In genomic region chr2:57497489-57498096, GRCh38 we compare ENCODE assay signal across 8 cellular contexts.
DNase-seq lines count a peak whose midpoint lies in the region; ATAC-seq and TF ChIP-seq lines count a peak whose summit lies in the region.

No MANE protein-coding gene starts in this region.

- no peaks in the 10 kb centered on the region; the same call in 2 of the 3 replicates for H3K9me3 Mint-ChIP-seq in GM23338
- H3K9me3 Mint-ChIP-seq in MCF 10A (ENCODE audit: unreplicated experiment) = peaks cover 8% of the 10 kb centered on the region

- no peak overlapping the region for H3K9ac ChIP-seq in KMS-11

- H3K4me1 Mint-ChIP-seq in GM23338 (peaks cover 4% of the 10 kb centered on the region; the same call in 2 of the 3 replicates), MCF 10A (ENCODE audit: insufficient read depth, unreplicated experiment) (no peaks in the 10 kb centered on the region)

- CTCF ChIA-PET in OCI-LY7 (lab: Charles Lee; ENCODE audit: unreplicated experiment) = no interaction called here
- CTCF ChIA-PET in MCF 10A (lab: Yijun Ruan, JAX) = interaction anchor here (0.6 to 3.9 kb wide), 47 partner anchors 8 to 1824 kb away, joined by 3 to 18 read pairs (median 4); partner anchors contain the start of gene CCDC85A

- H3K4me3 Mint-ChIP-seq in GM23338 (no peak overlapping the region), MCF 10A (ENCODE audit: unreplicated experiment) (no peak overlapping the region)

- H3K9me2 ChIP-seq in GM23338 (ENCODE audit: insufficient read depth) (no peaks in the 10 kb centered on the region), OCI-LY7 (ENCODE audit: insufficient read depth, low read length) (no peaks in the 10 kb centered on the region)

- H3K4me2 ChIP-seq in GM23338 (no peak overlapping the region), KMS-11 (no peak overlapping the region), OCI-LY7 (ENCODE audit: low read length) (no peak overlapping the region)

- H3K27me3 Mint-ChIP-seq in GM23338 (ENCODE audit: insufficient read depth, low read depth, poor library complexity) (no peaks in the 10 kb centered on the region), MCF 10A (ENCODE audit: insufficient read depth, unreplicated experiment) (no peaks in the 10 kb centered on the region)

- H3K36me3 ChIP-seq in GM23338 (ENCODE audit: insufficient read depth) = no peaks in the 10 kb centered on the region
- no peaks in the 10 kb centered on the region for H3K36me3 ChIP-seq in KMS-11 (ENCODE audit: insufficient read depth)
- H3K36me3 ChIP-seq in OCI-LY7 (ENCODE audit: insufficient read depth, low read length) = no peaks in the 10 kb centered on the region
- no peaks in the 10 kb centered on the region for H3K36me3 ChIP-seq in kidney epithelial cell (ENCODE audit: control insufficient read depth, insufficient read depth, low read length)

- H3K4me3 ChIP-seq in GM23338 (no peak overlapping the region), KMS-11 (IDR thresholded peaks at IDR 0.05; ENCODE audit: insufficient read depth, low read depth, low read length) (no peak overlapping the region), OCI-LY7 (ENCODE audit: low read depth, low read length, poor library complexity, severe bottlenecking) (no peak overlapping the region), kidney epithelial cell (ENCODE audit: low read depth, low read length) (no peak overlapping the region)

- H3K79me2 ChIP-seq in GM23338 (replicated peaks; ENCODE audit: insufficient read depth) (no peaks in the 10 kb centered on the region), KMS-11 (ENCODE audit: insufficient read depth, low read depth) (no peaks in the 10 kb centered on the region), OCI-LY7 (ENCODE audit: insufficient read depth, low read depth, low read length) (no peaks in the 10 kb centered on the region)

- POLR2A ChIA-PET in OCI-LY7 (lab: Charles Lee) (no interaction called here), MCF 10A (lab: Yijun Ruan, JAX) (interaction anchor here (0.6 to 1.3 kb wide), 2 partner anchors 120 to 215 kb away, joined by 3 read pairs; no protein-coding TSS in a partner anchor)

- no peaks in the 10 kb centered on the region for H3K9me3 ChIP-seq in OCI-LY7 (ENCODE audit: low read length)

- DNase-seq in NCI-H1436 (lab: John Stamatoyannopoulos, UW) = peak; percentile 54
- no peak for DNase-seq in NCI-H1436 treated with DMSO at 0.1 percent for 48 hours (lab: John Stamatoyannopoulos, UW)
- DNase-seq in GM23338 (ENCODE audit: low spot score) = peak; percentile 82
- DNase-seq in OCI-LY7 (ENCODE audit: low spot score) = peak; percentile 45
- DNase-seq in MCF 10A (ENCODE audit: unreplicated experiment) = peak; percentile 68
- DNase-seq in kidney epithelial cell (ENCODE audit: low read depth) = no peak
- peak; percentile 47 for DNase-seq in stimulated activated CD8-positive, alpha-beta memory T cell treated with anti-CD3 and anti-CD28 coated beads, Interleukin-4, amount 100 ng/mL, for 48 hours

- H3K27me3 ChIP-seq in GM23338 (ENCODE audit: insufficient read depth) (no peaks in the 10 kb centered on the region), KMS-11 (ENCODE audit: insufficient read depth, low read depth) (no peaks in the 10 kb centered on the region), kidney epithelial cell (ENCODE audit: control insufficient read depth, insufficient read depth, low read length) (no peaks in the 10 kb centered on the region)

- ATAC-seq in GM23338 = peak; percentile 70

- intact Hi-C loops in OCI-LY7 (cut with micrococcal nuclease; ENCODE audit: unreplicated experiment) (no loop called here), MCF 10A (cut with micrococcal nuclease) (loop anchor here (1.0 to 10.0 kb wide), 6 partner anchors 120 to 1314 kb away; partner anchors contain the start of gene CCDC85A)

- H4K20me1 ChIP-seq in GM23338 (replicated peaks; ENCODE audit: insufficient read depth) (no peaks in the 10 kb centered on the region), KMS-11 (ENCODE audit: insufficient read depth) (no peaks in the 10 kb centered on the region), OCI-LY7 (ENCODE audit: insufficient read depth, low read length) (no peaks in the 10 kb centered on the region)

- H3K4me1 ChIP-seq in GM23338 (ENCODE audit: insufficient read depth) = peaks cover 7% of the 10 kb centered on the region; the same call in 1 of the 2 replicates
- H3K4me1 ChIP-seq in KMS-11 (ENCODE audit: low read depth, poor library complexity, severe bottlenecking) = no peaks in the 10 kb centered on the region
- H3K4me1 ChIP-seq in OCI-LY7 (ENCODE audit: insufficient read depth, low read length, poor library complexity, severe bottlenecking) = no peaks in the 10 kb centered on the region

- 0 out of 3 replicates have a peak, but pooled peaks cover 3% of the 10 kb centered on the region for H3K36me3 Mint-ChIP-seq in GM23338 (ENCODE audit: low read depth)
- no peaks in the 10 kb centered on the region for H3K36me3 Mint-ChIP-seq in MCF 10A (ENCODE audit: insufficient read depth, unreplicated experiment)

- no peaks in the 10 kb centered on the region for H3F3A ChIP-seq in GM23338 (replicated peaks; ENCODE audit: low read depth)

- H3K27ac Mint-ChIP-seq in GM23338 (no peak overlapping the region), MCF 10A (ENCODE audit: low read depth, unreplicated experiment) (no peak overlapping the region)

- H3K27ac ChIP-seq in GM23338 (ENCODE audit: low read depth) (no peak overlapping the region), KMS-11 (no peak overlapping the region), OCI-LY7 (ENCODE audit: low read depth, low read length, poor library complexity, severe bottlenecking) (no peak overlapping the region)

- BruUV-seq in OCI-LY7 (replicated peaks; lab: Mats Ljungman, UMichigan) (no TSS peak), MCF 10A (replicated peaks; lab: Mats Ljungman, UMichigan) (no TSS peak)

- peak overlapping the region; percentile 40; the same call in 1 of the 2 replicates for H2AFZ ChIP-seq in GM23338
- no peak overlapping the region for H2AFZ ChIP-seq in KMS-11 (ENCODE audit: low read depth)
- H2AFZ ChIP-seq in OCI-LY7 (ENCODE audit: low read length) = no peak overlapping the region

- TF ChIP-seq CTCF in GM23338 (conservative IDR thresholded peaks at IDR 0.05; ENCODE audit: low read depth in 2 of 2) (peak; percentile 87 to 91), KMS-11 (conservative IDR thresholded peaks at IDR 0.05; ENCODE audit: low read depth, low read length) (peak; percentile 95), OCI-LY7 (conservative IDR thresholded peaks at IDR 0.05; ENCODE audit: low read length) (peak; percentile 86), MCF 10A (IDR thresholded peaks at IDR 0.05; ENCODE audit: unreplicated experiment) (peak; percentile 82), kidney epithelial cell (IDR thresholded peaks at IDR 0.05; ENCODE audit: insufficient read depth, low read length, poor library complexity, severe bottlenecking) (peak; percentile 81)

Comparison
In these comparisons a context has a peak if more than half of its experiments do, and no peak if none do; other contexts are left out.
1. DNase-seq: peak in NCI-H1436 (single experiment), GM23338 (single experiment), OCI-LY7 (single experiment), MCF 10A (single experiment) and stimulated activated CD8-positive, alpha-beta memory T cell treated with anti-CD3 and anti-CD28 coated beads, Interleukin-4, amount 100 ng/mL, for 48 hours (single experiment); none in NCI-H1436 treated with DMSO at 0.1 percent for 48 hours (single experiment) and kidney epithelial cell (single experiment).
2. Peak in every context shown above with its lines, with median percentiles within 50 percentile points of each other: CTCF ChIP-seq.